27 cellular contexts compared by ENCODE assay signal in genomic region chr5:34827594-34828506, GRCh38. TPM values are rescaled to one million over a fixed set of nuclear protein-coding genes. Genes with fewer than 3 reads are reported as not detected.
"Had no signal": no experiment of that assay in that cellular context is flagged by ENCODE, and none has a peak within 500 bp of the region (broad histone marks: within the 10 kb centered on the region; RNA-seq: fewer than 3 reads in every experiment).

No MANE protein-coding gene starts in this region.

- H3K79me2 ChIP-seq: parathyroid adenoma had no signal

- H3K4me1 ChIP-seq: body of pancreas, esophagus muscularis mucosa, parathyroid adenoma, sigmoid colon, vagina had no signal

- H2AFZ ChIP-seq: parathyroid adenoma had no signal

- FAIRE-seq: frontal cortex had no signal

- H3K9me3 Mint-ChIP-seq: activated CD4-positive, alpha-beta memory T cell treated with anti-CD3 and anti-CD28 coated beads for 36 hours; activated naive CD4-positive, alpha-beta T cell treated with anti-CD3 and anti-CD28 coated beads for 36 hours; activated naive CD8-positive, alpha-beta T cell treated with anti-CD3 and anti-CD28 coated beads, Interleukin-2, amount 10 ng/mL, durations not matched to agents 7 days and 5 days; activated T-cell treated with anti-CD3 and anti-CD28 coated beads, Interleukin-2, amount 50 U/mL, for 72 hours; nephron; type B pancreatic cell had no signal

- H3K9ac ChIP-seq: parathyroid adenoma had no signal

- H3K36me3 Mint-ChIP-seq: activated naive CD8-positive, alpha-beta T cell treated with anti-CD3 and anti-CD28 coated beads, Interleukin-2, amount 10 ng/mL, durations not matched to agents 7 days and 5 days had no signal

- H3K4me3 ChIP-seq: body of pancreas, cardiac muscle cell, esophagus muscularis mucosa, left ventricle myocardium inferior, sigmoid colon, thoracic aorta, vagina had no signal

- ATAC-seq: activated T-cell treated with anti-CD3 and anti-CD28 coated beads, Interleukin-2, amount 50 U/mL, for 72 hours; body of pancreas had no signal

- DNase-seq: activated CD4-positive, alpha-beta memory T cell treated with anti-CD3 and anti-CD28 coated beads for 36 hours; activated CD4-positive, alpha-beta T cell treated with anti-CD3 and anti-CD28 coated beads for 48 hours; activated effector memory CD4-positive, alpha-beta T cell treated with Interleukin-2 at 50 U/mL for 16 hours; activated naive CD4-positive, alpha-beta T cell treated with anti-CD3 and anti-CD28 coated beads for 36 hours; activated naive CD8-positive, alpha-beta T cell treated with anti-CD3 and anti-CD28 coated beads, Interleukin-2, amount 10 ng/mL, durations not matched to agents 7 days and 5 days; activated T-cell treated with anti-CD3 and anti-CD28 coated beads, Interleukin-2, amount 50 U/mL, for 72 hours; amygdala; body of pancreas; effector memory CD4-positive, alpha-beta T cell; hippocampal formation; left ventricle myocardium inferior; midbrain; nucleus accumbens; sigmoid colon; stimulated activated CD4-positive, alpha-beta T cell treated with anti-CD3 and anti-CD28 coated beads, Interleukin-2, amount 100 ng/mL, for 48 hours; stimulated activated CD8-positive, alpha-beta memory T cell treated with anti-CD3 and anti-CD28 coated beads, Interleukin-4, amount 100 ng/mL, for 48 hours; stimulated activated naive CD4-positive, alpha-beta T cell; T1000 had no signal

- H3K27me3 Mint-ChIP-seq: activated naive CD8-positive, alpha-beta T cell treated with anti-CD3 and anti-CD28 coated beads, Interleukin-2, amount 10 ng/mL, durations not matched to agents 7 days and 5 days; type B pancreatic cell had no signal

- H3K27ac Mint-ChIP-seq: activated CD4-positive, alpha-beta memory T cell treated with anti-CD3 and anti-CD28 coated beads for 36 hours; activated naive CD4-positive, alpha-beta T cell treated with anti-CD3 and anti-CD28 coated beads for 36 hours; activated naive CD8-positive, alpha-beta T cell treated with anti-CD3 and anti-CD28 coated beads, Interleukin-2, amount 10 ng/mL, durations not matched to agents 7 days and 5 days; activated T-cell treated with anti-CD3 and anti-CD28 coated beads, Interleukin-2, amount 50 U/mL, for 72 hours; nephron; type B pancreatic cell had no signal

- H3K27ac ChIP-seq: body of pancreas, cardiac muscle cell, esophagus muscularis mucosa, left ventricle myocardium inferior, parathyroid adenoma, sigmoid colon, vagina had no signal

- H3K4me3 Mint-ChIP-seq: activated CD4-positive, alpha-beta memory T cell treated with anti-CD3 and anti-CD28 coated beads for 36 hours; activated naive CD4-positive, alpha-beta T cell treated with anti-CD3 and anti-CD28 coated beads for 36 hours; activated naive CD8-positive, alpha-beta T cell treated with anti-CD3 and anti-CD28 coated beads, Interleukin-2, amount 10 ng/mL, durations not matched to agents 7 days and 5 days; activated T-cell treated with anti-CD3 and anti-CD28 coated beads, Interleukin-2, amount 50 U/mL, for 72 hours; nephron; type B pancreatic cell had no signal

- H3K9me3 ChIP-seq: body of pancreas, esophagus muscularis mucosa, left ventricle myocardium inferior, sigmoid colon, thoracic aorta, vagina had no signal

- H3K27me3 ChIP-seq: body of pancreas, cardiac muscle cell, esophagus muscularis mucosa, sigmoid colon, vagina had no signal

RNA-seq across cellular contexts. Expression of gene TTC23L, which starts 11.1 kb away (rescaled TPM):
- total RNA-seq: activated naive CD8-positive, alpha-beta T cell treated with anti-CD3 and anti-CD28 coated beads, Interleukin-2, amount 10 ng/mL, durations not matched to agents 7 days and 5 days; endothelial cell of umbilical vein; esophagus muscularis mucosa; left ventricle myocardium inferior had no signal
- polyA plus RNA-seq: endothelial cell of umbilical vein had no signal
